ENCODE assay signal across 8 cellular contexts in the genomic region with DNA sequence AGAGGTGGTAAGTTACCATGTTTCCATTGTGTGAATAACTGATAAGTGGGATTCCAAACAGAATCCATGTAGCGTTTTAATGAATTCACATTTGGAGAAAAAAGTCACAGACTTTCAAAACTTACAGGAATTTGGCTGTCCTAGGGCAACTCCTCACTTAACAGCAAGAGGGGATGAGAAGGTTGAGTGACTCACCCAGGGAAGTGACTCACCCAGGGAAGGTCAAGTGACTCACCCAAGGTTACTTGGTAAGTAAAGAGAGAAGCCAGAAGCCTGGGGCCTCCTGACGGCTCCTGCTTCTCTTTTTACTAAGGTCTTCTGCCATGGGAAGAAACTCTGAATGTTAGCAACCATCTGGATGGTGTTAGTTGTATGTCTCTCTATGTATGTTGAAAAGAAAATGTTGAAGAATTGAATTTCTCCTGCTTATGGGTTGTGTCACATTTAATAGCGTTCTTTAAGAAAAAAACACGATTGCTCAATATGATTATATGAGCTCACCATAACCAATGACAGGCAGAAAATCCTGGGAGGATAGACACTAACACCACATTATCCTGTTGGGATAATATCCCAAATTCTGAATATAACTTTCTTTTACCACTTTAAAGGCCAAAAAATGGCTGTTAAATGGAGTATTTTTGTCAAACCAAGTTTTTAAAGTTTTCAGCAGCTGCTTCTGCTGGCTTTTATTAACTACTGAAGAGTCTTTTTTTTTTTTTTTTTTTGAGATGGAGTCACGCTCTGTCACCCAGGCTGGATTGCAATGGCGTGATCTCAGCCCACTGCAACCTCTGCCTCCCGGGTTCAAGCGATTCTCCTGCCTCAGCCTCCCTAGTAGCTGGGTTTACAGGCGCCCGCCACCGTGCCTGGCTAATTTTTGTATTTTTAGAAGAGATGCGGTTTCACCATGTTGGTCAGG.
DNase-seq lines count a peak whose midpoint lies in the region; ATAC-seq and TF ChIP-seq lines count a peak whose summit lies in the region.

No MANE protein-coding gene starts in this region.

- peaks cover 0 to 4% of the 10 kb centered on the region in 2 donors for H3K36me3 Mint-ChIP-seq in activated naive CD4-positive, alpha-beta T cell treated with anti-CD3 and anti-CD28 coated beads, Interleukin-2, amount 50 U/mL, for 72 hours

- H3K36me3 ChIP-seq in right atrium auricular region (no peaks in the 10 kb centered on the region), spleen (no peaks in the 10 kb centered on the region)

- TF ChIP-seq POLR2A in spleen (IDR thresholded peaks at IDR 0.05), result no peak

- TF ChIP-seq CTCF in right atrium auricular region (IDR thresholded peaks at IDR 0.05), result no peak
- no peak for TF ChIP-seq CTCF in spleen (IDR thresholded peaks at IDR 0.05 in 8 of 11, conservative IDR thresholded peaks at IDR 0.05 in 3 of 11)

- intact Hi-C loops in spleen (cut with DNase I; ENCODE audit: low total_unique reads), result no loop called here

- DNase-seq in ELR (ENCODE audit: low read depth), result peak; percentile 99
- peak; percentile 3 for DNase-seq in RPMI8226
- DNase-seq in activated naive CD4-positive, alpha-beta T cell treated with anti-CD3 and anti-CD28 coated beads, Interleukin-2, amount 50 U/mL, for 72 hours (ENCODE audit: low spot score in 2 of 2), result peak in 1 of 2 donors; percentile 61
- peak; percentile 95 for DNase-seq in right atrium auricular region (ENCODE audit: low spot score)
- no peak for DNase-seq in spleen
- DNase-seq in NCI-H2081 treated with DMSO at 0.1 percent for 48 hours (lab: John Stamatoyannopoulos, UW), result no peak

- H3K4me1 ChIP-seq in right atrium auricular region (no peaks in the 10 kb centered on the region), spleen (peaks cover 0 to 12% (median 5%) of the 10 kb centered on the region in 6 donors)

- H3K9me3 ChIP-seq in right atrium auricular region (no peaks in the 10 kb centered on the region), spleen (no peaks in the 10 kb centered on the region)

- H3K27ac ChIP-seq in right atrium auricular region (peak overlapping the region; percentile 26 to 50), spleen (peak overlapping the region in 7 of 8 donors; percentile 24 to 68 (median 52))

- WGBS in spleen, 5 donors, result 72 to 85% (median 76%) methylated on average over 12 of the region's 12 CpGs

- ATAC-seq in HG02885 (IDR thresholded peaks at IDR 0.05; ENCODE audit: poor library complexity, unreplicated experiment), result peak; percentile 49
- peak; percentile 74 to 99 for ATAC-seq in activated naive CD4-positive, alpha-beta T cell treated with anti-CD3 and anti-CD28 coated beads, Interleukin-2, amount 50 U/mL, for 72 hours
- no peak for ATAC-seq in GM19455 (IDR thresholded peaks at IDR 0.05; ENCODE audit: unreplicated experiment)

- peak overlapping the region; percentile 41 to 90 for H3K27ac Mint-ChIP-seq in activated naive CD4-positive, alpha-beta T cell treated with anti-CD3 and anti-CD28 coated beads, Interleukin-2, amount 50 U/mL, for 72 hours

- no peaks in the 10 kb centered on the region for H3K9me3 Mint-ChIP-seq in activated naive CD4-positive, alpha-beta T cell treated with anti-CD3 and anti-CD28 coated beads, Interleukin-2, amount 50 U/mL, for 72 hours

- H3K27me3 ChIP-seq in right atrium auricular region (no peaks in the 10 kb centered on the region), spleen (replicated peaks in 1 of 7) (no peaks in the 10 kb centered on the region)

- H3K4me3 ChIP-seq in right atrium auricular region (no peak overlapping the region), spleen (no peak overlapping the region)

Comparison
In these comparisons a context has a peak if more than half of its experiments do, and no peak if none do; other contexts are left out.
1. DNase-seq: peak in ELR (single experiment), RPMI8226 (single experiment) and right atrium auricular region (single experiment); none in spleen (single experiment) and NCI-H2081 treated with DMSO at 0.1 percent for 48 hours (single experiment).